ENCODE assay signal across 20 cellular contexts in genomic region chr19:45448425-45448756, GRCh38. TPM values are rescaled to one million over a fixed set of nuclear protein-coding genes. Genes with fewer than 3 reads are reported as not detected.
DNase-seq lines count a peak whose midpoint lies in the region; ATAC-seq and TF ChIP-seq lines count a peak whose summit lies in the region.
"Had no signal": no experiment of that assay in that cellular context is flagged by ENCODE, and none has a peak within 500 bp of the region (broad histone marks: within the 10 kb centered on the region; RNA-seq: fewer than 3 reads in every experiment).

No MANE protein-coding gene starts in this region.

- H3K27me3 ChIP-seq in neural progenitor cell (peaks cover 40% of the 10 kb centered on the region), upper lobe of right lung (no peaks in the 10 kb centered on the region)

- no peaks in the 10 kb centered on the region for H3K9me3 Mint-ChIP-seq in T-helper 2 cell treated with Interferon-gamma antibody and Interleukin-4, amounts not matched to agents 5 μg/mL and 100 μg/mL, for 36 hours
- H3K9me3 Mint-ChIP-seq in WTC11 (no peaks in the 10 kb centered on the region), neural progenitor cell (peaks cover 2% of the 10 kb centered on the region)

- no peak overlapping the region for H3K4me2 ChIP-seq in neural progenitor cell

- no peaks in the 10 kb centered on the region for H3K79me2 ChIP-seq in neural progenitor cell (ENCODE audit: low read depth)

- H3K9me3 ChIP-seq in neural progenitor cell (ENCODE audit: low read depth): no peaks in the 10 kb centered on the region
- H3K9me3 ChIP-seq in upper lobe of right lung: no peaks in the 10 kb centered on the region
- H3K9me3 ChIP-seq: psoas muscle had no signal

- H3K27ac ChIP-seq in epithelial cell of prostate (peak overlapping the region; percentile 96), neural progenitor cell (no peak overlapping the region), upper lobe of right lung (no peak overlapping the region)
- H3K27ac ChIP-seq: HL-60, psoas muscle, WERI-Rb-1 had no signal

- H3K36me3 ChIP-seq in neural progenitor cell (no peaks in the 10 kb centered on the region), upper lobe of right lung (no peaks in the 10 kb centered on the region)
- H3K36me3 ChIP-seq: WERI-Rb-1 had no signal

- H3K4me1 ChIP-seq in neural progenitor cell: peaks cover 7% of the 10 kb centered on the region
- H3K4me1 ChIP-seq in upper lobe of right lung: peaks cover 20% of the 10 kb centered on the region

- H2AFZ ChIP-seq in neural progenitor cell (replicated peaks): no peak overlapping the region

- POLR2A ChIA-PET in WTC11 (lab: Charles Lee): no interaction called here

- CTCF ChIA-PET in WTC11 (lab: Charles Lee): interaction anchor here (1.3 to 4.8 kb wide), 6 partner anchors 9 to 46 kb away, joined by 4 to 22 read pairs (median 8); no protein-coding TSS in a partner anchor

- peaks cover 44% of the 10 kb centered on the region for H3K4me1 Mint-ChIP-seq in T-helper 2 cell treated with Interferon-gamma antibody and Interleukin-4, amounts not matched to agents 5 μg/mL and 100 μg/mL, for 36 hours (ENCODE audit: low read depth)
- H3K4me1 Mint-ChIP-seq in WTC11 (peaks cover 24% of the 10 kb centered on the region), neural progenitor cell (peaks cover 48% of the 10 kb centered on the region)

- H3K9ac ChIP-seq in neural progenitor cell: no peak overlapping the region

- no peaks in the 10 kb centered on the region for H3K36me3 Mint-ChIP-seq in T-helper 2 cell treated with Interferon-gamma antibody and Interleukin-4, amounts not matched to agents 5 μg/mL and 100 μg/mL, for 36 hours (ENCODE audit: low read depth)
- no peaks in the 10 kb centered on the region for H3K36me3 Mint-ChIP-seq in WTC11
- no peaks in the 10 kb centered on the region for H3K36me3 Mint-ChIP-seq in neural progenitor cell

- H3K4me3 ChIP-seq in neural progenitor cell (no peak overlapping the region), upper lobe of right lung (no peak overlapping the region)
- H3K4me3 ChIP-seq: psoas muscle had no signal

- H3K27ac Mint-ChIP-seq in T-helper 2 cell treated with Interferon-gamma antibody and Interleukin-4, amounts not matched to agents 5 μg/mL and 100 μg/mL, for 36 hours: peak overlapping the region; percentile 55
- H3K27ac Mint-ChIP-seq in WTC11: no peak overlapping the region
- H3K27ac Mint-ChIP-seq in neural progenitor cell: peak overlapping the region; percentile 1

- intact Hi-C loops in upper lobe of right lung (cut with DNase I): no loop called here

- ATAC-seq in WTC11 (no peak), upper lobe of right lung (no peak)
- ATAC-seq: psoas muscle, SK-N-SH treated with all-trans-retinoic acid at 6 μM for 48 hours had no signal

- peaks cover 2% of the 10 kb centered on the region for H3K27me3 Mint-ChIP-seq in T-helper 2 cell treated with Interferon-gamma antibody and Interleukin-4, amounts not matched to agents 5 μg/mL and 100 μg/mL, for 36 hours (ENCODE audit: low read depth)
- H3K27me3 Mint-ChIP-seq in WTC11 (ENCODE audit: low read depth) (peaks cover 72% of the 10 kb centered on the region), neural progenitor cell (ENCODE audit: insufficient read depth, low read depth) (peaks cover 21% of the 10 kb centered on the region)

- DNase-seq in T-helper 2 cell treated with Interferon-gamma antibody and Interleukin-4, amounts not matched to agents 5 μg/mL and 100 μg/mL, for 36 hours (ENCODE audit: low spot score): no peak
- DNase-seq in T-helper 2 cell: no peak
- DNase-seq in WTC11 (ENCODE audit: low spot score): no peak
- no peak for DNase-seq in epithelial cell of prostate (ENCODE audit: low read depth, low spot score)
- DNase-seq in neural progenitor cell (ENCODE audit: low spot score): no peak
- DNase-seq in DMS79 treated with DMSO at 0.1 percent for 48 hours (lab: John Stamatoyannopoulos, UW): no peak
- DNase-seq in stimulated activated CD4-positive, alpha-beta T cell treated with anti-CD3 and anti-CD28 coated beads, Interleukin-15, amount 100 ng/mL, for 24 hours: no peak
- DNase-seq in upper lobe of right lung: no peak
- DNase-seq: 8988T, cerebellar nuclear complex, HCEC 1CT, islet precursor cell, Kasumi-1, NCI-H146, NCI-H524, OCI-M1, psoas muscle, WERI-Rb-1 had no signal

- H4K20me1 ChIP-seq in neural progenitor cell (ENCODE audit: low read depth): no peaks in the 10 kb centered on the region

- peaks cover 58% of the 10 kb centered on the region for H3F3A ChIP-seq in neural progenitor cell (ENCODE audit: low read depth)

- TF ChIP-seq CTCF in WTC11 (IDR thresholded peaks at IDR 0.05) (no peak), neural progenitor cell (IDR thresholded peaks at IDR 0.05) (no peak), upper lobe of right lung (IDR thresholded peaks at IDR 0.05) (no peak)

- H3K4me3 Mint-ChIP-seq in T-helper 2 cell treated with Interferon-gamma antibody and Interleukin-4, amounts not matched to agents 5 μg/mL and 100 μg/mL, for 36 hours: peak overlapping the region; percentile 53
- no peak overlapping the region for H3K4me3 Mint-ChIP-seq in WTC11
- no peak overlapping the region for H3K4me3 Mint-ChIP-seq in neural progenitor cell

TF ChIP-seq in WTC11, 78 proteins besides CTCF, POLR2A, EP300 and RAD21:
- TF ChIP-seq ATF2 (CRISPR knock-in tag; IDR thresholded peaks at IDR 0.05; ENCODE audit: borderline replicate concordance, low read depth): no peak
- TF ChIP-seq ZMAT4 (CRISPR knock-in tag; IDR thresholded peaks at IDR 0.05): no peak
- TF ChIP-seq ZNF121 (CRISPR knock-in tag; IDR thresholded peaks at IDR 0.05): peak; percentile 23; the same call in 1 of the 2 replicates
- no peak for TF ChIP-seq ZNF263 (CRISPR knock-in tag; IDR thresholded peaks at IDR 0.05; ENCODE audit: low read depth)
- TF ChIP-seq CREM (CRISPR knock-in tag; IDR thresholded peaks at IDR 0.05): no peak
- TF ChIP-seq ARID4B (CRISPR knock-in tag; IDR thresholded peaks at IDR 0.05; ENCODE audit: borderline replicate concordance): no peak
- no peak for TF ChIP-seq GABPB1 (CRISPR knock-in tag; IDR thresholded peaks at IDR 0.05)
- no peak for TF ChIP-seq MYBL2 (CRISPR knock-in tag; IDR thresholded peaks at IDR 0.05)

RNA-seq across cellular contexts. Expression of gene FOSB, which starts 19.4 kb away (rescaled TPM):
- total RNA-seq in WTC11 (2021) (2.3 to 7.2 TPM (median 5.4 TPM) in 3 replicates), neural progenitor cell (ENCODE audit: low replicate concordance) (2.3 and 5.4 TPM in 2 replicates), upper lobe of right lung (3.6 TPM)

RNA-seq across cellular contexts. Expression of gene ERCC1, which starts 24.7 kb away (rescaled TPM):
- total RNA-seq in WTC11 (2021): 43.7 to 60.6 TPM (median 60.1 TPM) in 3 replicates
- 46.0 and 74.5 TPM in 2 replicates for total RNA-seq in neural progenitor cell (ENCODE audit: low replicate concordance)
- 48.8 TPM for total RNA-seq in upper lobe of right lung

RNA-seq across cellular contexts. Expression of gene POLR1G, which starts 41.9 kb away (rescaled TPM):
- total RNA-seq in WTC11 (2021): 33.5 to 38.1 TPM (median 34.8 TPM) in 3 replicates
- 5.5 and 6.8 TPM in 2 replicates for total RNA-seq in neural progenitor cell (ENCODE audit: low replicate concordance)
- total RNA-seq in upper lobe of right lung: 5.4 TPM

RNA-seq across cellular contexts. Expression of gene PPP1R13L, which starts 43.5 kb away (rescaled TPM):
- total RNA-seq in WTC11 (2021) (27.5 to 38.1 TPM (median 35.2 TPM) in 3 replicates), neural progenitor cell (ENCODE audit: low replicate concordance) (2.9 and 8.6 TPM in 2 replicates), upper lobe of right lung (67.9 TPM)

RNA-seq across cellular contexts. Expression of gene RTN2, which starts 48.5 kb away (rescaled TPM):
- total RNA-seq in WTC11 (2021) (25.1 to 27.8 TPM (median 27.4 TPM) in 3 replicates), neural progenitor cell (ENCODE audit: low replicate concordance) (4.8 and 10.4 TPM in 2 replicates), upper lobe of right lung (13.3 TPM)
